In genomic region chr7:99551329-99551728, GRCh38 we compare ENCODE assay signal across 9 cellular contexts. TPM values are rescaled to one million over a fixed set of nuclear protein-coding genes. Genes with fewer than 3 reads are reported as not detected.
DNase-seq lines count a peak whose midpoint lies in the region; ATAC-seq and TF ChIP-seq lines count a peak whose summit lies in the region.
"Had no signal": no experiment of that assay in that cellular context is flagged by ENCODE, and none has a peak within 500 bp of the region (broad histone marks: within the 10 kb centered on the region; RNA-seq: fewer than 3 reads in every experiment).

No MANE protein-coding gene starts in this region.

- H3K36me3 ChIP-seq in CD8-positive, alpha-beta memory T cell (ENCODE audit: insufficient read depth, low read length) = peaks cover 13% of the 10 kb centered on the region
- peaks cover 35% of the 10 kb centered on the region for H3K36me3 ChIP-seq in NT2/D1 (ENCODE audit: insufficient read depth, insufficient read length, low read length)

- peaks cover 7 to 51% (median 14%) of the 10 kb centered on the region in 3 donors for H3K36me3 Mint-ChIP-seq in CD8-positive, alpha-beta memory T cell
- H3K36me3 Mint-ChIP-seq in nephron progenitor cell (ENCODE audit: low read depth) = peaks cover 68% of the 10 kb centered on the region

- peaks cover 18% of the 10 kb centered on the region for H3K4me1 ChIP-seq in CD8-positive, alpha-beta memory T cell (ENCODE audit: insufficient read depth, low read length)
- H3K4me1 ChIP-seq in NT2/D1 (ENCODE audit: insufficient read depth, insufficient read length) = no peaks in the 10 kb centered on the region

- POLR2A ChIA-PET in CD8-positive, alpha-beta memory T cell (lab: Charles Lee) = interaction anchor here (1.2 kb wide), 1 partner anchor 47 kb away, joined by 9 read pairs; the partner anchor contains the start of gene ZKSCAN5

- CTCF ChIA-PET in CD8-positive, alpha-beta memory T cell (lab: Charles Lee) = no interaction called here

- peaks cover 27 to 50% (median 35%) of the 10 kb centered on the region in 3 donors for H3K4me1 Mint-ChIP-seq in CD8-positive, alpha-beta memory T cell
- peaks cover 14% of the 10 kb centered on the region for H3K4me1 Mint-ChIP-seq in nephron progenitor cell

- no peaks in the 10 kb centered on the region for H3K9me3 ChIP-seq in CD8-positive, alpha-beta memory T cell (ENCODE audit: low read length)
- no peaks in the 10 kb centered on the region for H3K9me3 ChIP-seq in NT2/D1 (ENCODE audit: insufficient read depth, low read length)

- H3K27ac Mint-ChIP-seq in CD8-positive, alpha-beta memory T cell = peak overlapping the region; percentile 75 to 99 (median 94)
- H3K27ac Mint-ChIP-seq in nephron progenitor cell = peak overlapping the region; percentile 75

- H3K27me3 Mint-ChIP-seq in CD8-positive, alpha-beta memory T cell = no peaks in the 10 kb centered on the region
- no peaks in the 10 kb centered on the region for H3K27me3 Mint-ChIP-seq in nephron progenitor cell (ENCODE audit: low read depth, poor library complexity)

- H3K9me3 Mint-ChIP-seq in CD8-positive, alpha-beta memory T cell = no peaks in the 10 kb centered on the region
- H3K9me3 Mint-ChIP-seq in nephron progenitor cell = peaks cover 56% of the 10 kb centered on the region

- peak overlapping the region; percentile 95 for H3K27ac ChIP-seq in CD8-positive, alpha-beta memory T cell (ENCODE audit: low read depth, low read length)

- no peak for DNase-seq in CD8-positive, alpha-beta memory T cell
- DNase-seq in NT2/D1 (ENCODE audit: low read depth, low spot score) (no peak), epithelial cell of esophagus (ENCODE audit: low read depth) (peak; percentile 11), nephron progenitor cell (no peak)

- TF ChIP-seq CTCF in epithelial cell of esophagus (IDR thresholded peaks at IDR 0.05; ENCODE audit: insufficient read depth, low read depth, low read length, missing control alignments) = no peak
- TF ChIP-seq CTCF in nephron progenitor cell (IDR thresholded peaks at IDR 0.05) = no peak

- peak overlapping the region; percentile 98 for H3K9ac ChIP-seq in NT2/D1 (ENCODE audit: insufficient read length, low read depth)

- peak overlapping the region; percentile 90 to 97 (median 94) for H3K4me3 Mint-ChIP-seq in CD8-positive, alpha-beta memory T cell
- peak overlapping the region; percentile 95 for H3K4me3 Mint-ChIP-seq in nephron progenitor cell

- ATAC-seq in GM21360 (IDR thresholded peaks at IDR 0.05; ENCODE audit: unreplicated experiment) (no peak), HG02884 (IDR thresholded peaks at IDR 0.05; ENCODE audit: unreplicated experiment) (no peak), HG02938 (IDR thresholded peaks at IDR 0.05; ENCODE audit: unreplicated experiment) (no peak), GM18861 (IDR thresholded peaks at IDR 0.05; ENCODE audit: unreplicated experiment) (no peak)

- H3K4me3 ChIP-seq in CD8-positive, alpha-beta memory T cell (ENCODE audit: low read length) = peak overlapping the region; percentile 92
- H3K4me3 ChIP-seq in NT2/D1 (ENCODE audit: insufficient read length, low read depth) (peak overlapping the region; percentile 96), epithelial cell of esophagus (ENCODE audit: low read length) (peak overlapping the region; percentile 98)

- no peaks in the 10 kb centered on the region for H3K27me3 ChIP-seq in CD8-positive, alpha-beta memory T cell (ENCODE audit: insufficient read depth, low read length, poor library complexity, severe bottlenecking)
- no peaks in the 10 kb centered on the region for H3K27me3 ChIP-seq in NT2/D1 (ENCODE audit: insufficient read depth, insufficient read length)

RNA-seq across cellular contexts. Expression of gene FAM200A, which starts 0.6 kb away (rescaled TPM):
- total RNA-seq in CD8-positive, alpha-beta memory T cell = 1 to 10 TPM; 7.9 to 8.4 TPM
- 7.6 TPM for polyA plus RNA-seq in CD8-positive, alpha-beta memory T cell

RNA-seq across cellular contexts. Expression of gene ZNF655, which starts 7.1 kb away (rescaled TPM):
- total RNA-seq in CD8-positive, alpha-beta memory T cell = 10 to 100 TPM; 55.8 to 58.2 TPM
- 91.6 TPM for polyA plus RNA-seq in CD8-positive, alpha-beta memory T cell

RNA-seq across cellular contexts. Expression of gene TMEM225B, which starts 46.7 kb away (rescaled TPM):
- total RNA-seq in CD8-positive, alpha-beta memory T cell = under 1 TPM; 0.55 to 0.70 TPM
- polyA plus RNA-seq in CD8-positive, alpha-beta memory T cell = 1.5 TPM
- total RNA-seq: HT1080 had no signal

RNA-seq across cellular contexts. Expression of gene ZKSCAN5, which starts 46.9 kb away (rescaled TPM):
- 1 to 10 TPM; 8.4 TPM for total RNA-seq in CD8-positive, alpha-beta memory T cell
- polyA plus RNA-seq in CD8-positive, alpha-beta memory T cell = 5.0 TPM

RNA-seq across cellular contexts. Expression of gene ZNF394, which starts 51.2 kb away (rescaled TPM):
- total RNA-seq in CD8-positive, alpha-beta memory T cell = 10 to 100 TPM; 34.1 to 35.0 TPM
- 65.6 TPM for polyA plus RNA-seq in CD8-positive, alpha-beta memory T cell
